Comparison of ENCODE assay signal across 8 cellular contexts in genomic region chr20:63553933-63554290, GRCh38. TPM values are rescaled to one million over a fixed set of nuclear protein-coding genes. Genes with fewer than 3 reads are reported as not detected.
A peak's percentile ranks its signal among the peaks of the same experiment; 100 is the strongest.
DNase-seq lines count a peak whose midpoint lies in the region; ATAC-seq, FAIRE-seq and TF ChIP-seq lines count a peak whose summit lies in the region.

Gene FNDC11 (plus strand): TSS chr20:63554159. CDS start chr20:63555664, 1,505 bp downstream.

- no peak for FAIRE-seq in keratinocyte (lab: Jason Lieb, UNC)

- H3K4me3 Mint-ChIP-seq in stimulated activated memory B cell treated with anti-CD40 and anti-IgM and Interleukin-4, amounts not matched to agents 10 μg/mL and 1 μg/mL and 100 μg/mL, for 72 hours: peak within 1 kb of the TSS; percentile 77

- H3K27ac Mint-ChIP-seq in stimulated activated memory B cell treated with anti-CD40 and anti-IgM and Interleukin-4, amounts not matched to agents 10 μg/mL and 1 μg/mL and 100 μg/mL, for 72 hours: peak within 1 kb of the TSS; percentile 76

- H3K4me1 ChIP-seq in BLaER1: peaks cover 51% of the 10 kb centered on the region
- H3K4me1 ChIP-seq in NT2/D1 (ENCODE audit: insufficient read depth, insufficient read length): peaks cover 46% of the 10 kb centered on the region
- peaks cover 16% of the 10 kb centered on the region for H3K4me1 ChIP-seq in keratinocyte (ENCODE audit: control insufficient read depth, extremely low read depth, insufficient read depth, low read length)

- peak within 1 kb of the TSS; percentile 100 for H3K4me2 ChIP-seq in BLaER1
- H3K4me2 ChIP-seq in keratinocyte (ENCODE audit: control insufficient read depth, extremely low read depth, insufficient read depth, low read depth, low read length): peak within 1 kb of the TSS; percentile 79

- H3K27me3 ChIP-seq in BLaER1 (peaks cover 70% of the 10 kb centered on the region), NT2/D1 (ENCODE audit: insufficient read depth, insufficient read length) (no peaks in the 10 kb centered on the region), keratinocyte (ENCODE audit: control insufficient read depth, extremely low read depth, insufficient read depth, low read length) (no peaks in the 10 kb centered on the region)

- H4K20me1 ChIP-seq in BLaER1 (peaks cover 67% of the 10 kb centered on the region), keratinocyte (ENCODE audit: control insufficient read depth, extremely low read depth, insufficient read depth, low read length) (no peaks in the 10 kb centered on the region)

- H3K79me2 ChIP-seq in keratinocyte (ENCODE audit: control insufficient read depth, insufficient read depth, low read length): no peaks in the 10 kb centered on the region

- no peaks in the 10 kb centered on the region for H3K9me3 ChIP-seq in BLaER1
- H3K9me3 ChIP-seq in NT2/D1 (ENCODE audit: insufficient read depth, low read length): no peaks in the 10 kb centered on the region
- H3K9me3 ChIP-seq in keratinocyte (ENCODE audit: control insufficient read depth, low read depth, low read length): no peaks in the 10 kb centered on the region

- peak within 1 kb of the TSS; percentile 71 for H3K9ac ChIP-seq in BLaER1
- peak within 1 kb of the TSS; percentile 85 for H3K9ac ChIP-seq in NT2/D1 (ENCODE audit: insufficient read length, low read depth)
- peak within 1 kb of the TSS; percentile 71 for H3K9ac ChIP-seq in keratinocyte (ENCODE audit: control insufficient read depth, extremely low read depth, insufficient read depth, low read length)

- peak; percentile 23 for ATAC-seq in GM21447 (IDR thresholded peaks at IDR 0.05; ENCODE audit: unreplicated experiment)
- peak; percentile 67 for ATAC-seq in stimulated activated memory B cell treated with anti-CD40 and anti-IgM and Interleukin-4, amounts not matched to agents 10 μg/mL and 1 μg/mL and 100 μg/mL, for 72 hours

- no peak for TF ChIP-seq CTCF in keratinocyte (optimal IDR thresholded peaks at IDR 0.05 in 1 of 3, IDR thresholded peaks at IDR 0.05 in 1 of 3, conservative IDR thresholded peaks at IDR 0.05 in 1 of 3; ENCODE audit: extremely low read depth in 1 of 3, insufficient read depth in 2 of 3, low read length in 3 of 3)

- peaks cover 52% of the 10 kb centered on the region for H3K4me1 Mint-ChIP-seq in stimulated activated memory B cell treated with anti-CD40 and anti-IgM and Interleukin-4, amounts not matched to agents 10 μg/mL and 1 μg/mL and 100 μg/mL, for 72 hours

- H3K4me3 ChIP-seq in BLaER1 (peak within 1 kb of the TSS; percentile 74), NT2/D1 (ENCODE audit: insufficient read length, low read depth) (peak within 1 kb of the TSS; percentile 75), keratinocyte (ENCODE audit: control insufficient read depth in 2 of 3, extremely low read depth in 1 of 3, insufficient read depth in 2 of 3, low read depth in 1 of 3, low read length in 3 of 3) (peak within 1 kb of the TSS; percentile 64 to 81 (median 71))

- dilution Hi-C loops in keratinocyte (cut with MboI; ENCODE audit: extremely low pct_ligation_motif_present, low sequenced_read_pairs): no loop called here

- DNase-seq in NT2/D1 (ENCODE audit: low read depth, low spot score) (no peak), astrocyte of the hippocampus (ENCODE audit: low read depth, low spot score) (peak; percentile 61), keratinocyte (ENCODE audit: low read depth, low spot score) (no peak), cerebellar nuclear complex (lab: John Stamatoyannopoulos, UW) (no peak), NOMO-1 (lab: John Stamatoyannopoulos, UW; ENCODE audit: unreplicated experiment in 2 of 2) (no peak)

- H3K36me3 ChIP-seq in BLaER1 (no peaks in the 10 kb centered on the region), NT2/D1 (ENCODE audit: insufficient read depth, insufficient read length, low read length) (peaks cover 12% of the 10 kb centered on the region), keratinocyte (ENCODE audit: control insufficient read depth in 2 of 2, extremely low read depth in 1 of 2, insufficient read depth in 2 of 2, low read length in 2 of 2) (peaks cover 2 to 4% of the 10 kb centered on the region in 2 experiments)

- H3K27ac ChIP-seq in BLaER1 (peak within 1 kb of the TSS; percentile 70; the same call in 1 of the 2 replicates), keratinocyte (ENCODE audit: control insufficient read depth, insufficient read depth, low read length) (peak within 1 kb of the TSS; percentile 51)

- no peaks in the 10 kb centered on the region for H3K9me1 ChIP-seq in keratinocyte (ENCODE audit: control insufficient read depth, extremely low read depth, insufficient read depth, low read length)

- peaks cover 4% of the 10 kb centered on the region for H3K36me3 Mint-ChIP-seq in stimulated activated memory B cell treated with anti-CD40 and anti-IgM and Interleukin-4, amounts not matched to agents 10 μg/mL and 1 μg/mL and 100 μg/mL, for 72 hours

- H2AFZ ChIP-seq in keratinocyte (ENCODE audit: control insufficient read depth, low read length): peak within 1 kb of the TSS; percentile 76

- peaks cover 23% of the 10 kb centered on the region for H3K27me3 Mint-ChIP-seq in stimulated activated memory B cell treated with anti-CD40 and anti-IgM and Interleukin-4, amounts not matched to agents 10 μg/mL and 1 μg/mL and 100 μg/mL, for 72 hours

- no peaks in the 10 kb centered on the region for H3K9me3 Mint-ChIP-seq in stimulated activated memory B cell treated with anti-CD40 and anti-IgM and Interleukin-4, amounts not matched to agents 10 μg/mL and 1 μg/mL and 100 μg/mL, for 72 hours

RNA-seq across cellular contexts. Expression of gene FNDC11, which starts in this region (rescaled TPM):
- polyA plus RNA-seq in keratinocyte: 0.48 to 0.84 TPM (median 0.55 TPM) in 3 replicates
- not detected for polyA plus RNA-seq in keratinocyte (2011; ENCODE audit: low read depth)
- polyA plus RNA-seq in keratinocyte (2011; cell fraction: cytosol; rRNA removed): 0.43 and 0.79 TPM in 2 replicates
- polyA plus RNA-seq in keratinocyte (2011; cell fraction: nucleus; rRNA removed): 1.3 and 3.7 TPM in 2 replicates
- 0.55 and 0.81 TPM in 2 replicates for polyA plus RNA-seq in keratinocyte (2012; ENCODE audit: low replicate concordance)
- 0.22 to 0.39 TPM (median 0.30 TPM) in 3 replicates for polyA minus RNA-seq in keratinocyte
- polyA minus RNA-seq in keratinocyte (2011; cell fraction: cytosol; rRNA and poly(A)+ RNA removed): not detected
- polyA minus RNA-seq in keratinocyte (2011; cell fraction: nucleus; rRNA and poly(A)+ RNA removed): 0.47 and 0.84 TPM in 2 replicates
